ENCODE assay signal across 15 cellular contexts in the genomic region with DNA sequence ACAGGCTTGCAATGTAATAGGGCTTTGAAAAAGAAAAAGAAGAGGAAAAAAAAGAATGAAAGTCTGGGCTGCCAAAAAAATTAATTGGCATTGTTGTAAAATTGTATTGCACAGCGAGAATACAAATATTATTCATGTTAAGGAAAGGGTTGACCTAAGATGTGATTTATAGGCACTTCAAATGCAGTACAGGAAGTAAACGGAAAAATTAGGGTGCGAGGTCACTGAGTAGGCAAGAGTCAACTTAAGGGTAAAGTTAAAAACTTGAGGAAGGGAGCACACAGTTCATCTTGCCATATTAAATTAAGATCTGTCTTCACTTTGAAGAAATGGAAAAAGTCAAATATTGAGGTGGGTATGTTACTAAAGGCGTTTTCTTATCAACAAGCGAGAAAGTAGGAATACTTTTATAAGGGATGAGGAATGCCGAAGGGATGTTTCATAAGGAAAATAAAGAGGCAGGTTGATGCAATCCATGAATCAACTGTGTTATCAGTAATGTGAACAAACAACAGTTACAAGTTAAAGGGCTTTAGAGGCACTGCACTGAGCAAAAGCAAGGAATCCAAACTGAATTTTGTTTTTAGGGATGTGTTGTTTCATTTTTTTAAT.
DNase-seq lines count a peak whose midpoint lies in the region; ATAC-seq and TF ChIP-seq lines count a peak whose summit lies in the region.
"Had no signal": no experiment of that assay in that cellular context is flagged by ENCODE, and none has a peak within 500 bp of the region (broad histone marks: within the 10 kb centered on the region; RNA-seq: fewer than 3 reads in every experiment).

No MANE protein-coding gene starts in this region.

- H3K9ac ChIP-seq in PC-3 (ENCODE audit: low read length) = 0 out of 2 replicates have a peak overlapping the region, but pooled peaks have one; percentile 27
- no peak overlapping the region for H3K9ac ChIP-seq in fibroblast of lung (ENCODE audit: insufficient read depth, low read length)

- H3F3A ChIP-seq in PC-3 (ENCODE audit: low read length, unreplicated experiment) = peaks cover 3% of the 10 kb centered on the region

- intact Hi-C loops in PC-3 (cut with micrococcal nuclease) = no loop called here

- BruUV-seq in PC-3 (replicated peaks; lab: Mats Ljungman, UMichigan) = no TSS peak

- H3K36me3 ChIP-seq in PC-3 (ENCODE audit: low read depth, low read length) (no peaks in the 10 kb centered on the region), fibroblast of lung (ENCODE audit: control insufficient read depth, insufficient read depth, low read length) (no peaks in the 10 kb centered on the region), osteoblast (ENCODE audit: insufficient read depth, low read length) (no peaks in the 10 kb centered on the region)
- H3K36me3 ChIP-seq: ascending aorta, vagina had no signal

- H3K4me2 ChIP-seq in PC-3 (ENCODE audit: low read length) = peak overlapping the region; percentile 80
- peak overlapping the region; percentile 48 for H3K4me2 ChIP-seq in fibroblast of lung (ENCODE audit: extremely low read depth, insufficient read depth, low read length)
- H3K4me2 ChIP-seq in osteoblast (ENCODE audit: insufficient read depth, low read length) = peak overlapping the region; percentile 24

- ATAC-seq in PC-3 = peak; percentile 72
- no peak for ATAC-seq in GM21737 (IDR thresholded peaks at IDR 0.05; ENCODE audit: unreplicated experiment)

- H3K79me2 ChIP-seq in PC-3 (ENCODE audit: low read length) = no peaks in the 10 kb centered on the region
- H3K79me2 ChIP-seq in fibroblast of lung (ENCODE audit: control insufficient read depth, insufficient read depth, low read length) = no peaks in the 10 kb centered on the region
- H3K79me2 ChIP-seq in osteoblast (ENCODE audit: insufficient read depth, low read length) = no peaks in the 10 kb centered on the region

- H3K4me1 ChIP-seq in PC-3 (ENCODE audit: insufficient read depth, low read length) (peaks cover 34% of the 10 kb centered on the region), fibroblast of lung (ENCODE audit: control insufficient read depth, extremely low read depth, insufficient read depth, low read length) (no peaks in the 10 kb centered on the region), osteoblast (ENCODE audit: insufficient read depth, low read length) (peaks cover 17% of the 10 kb centered on the region)
- H3K4me1 ChIP-seq: ascending aorta, vagina had no signal

- peak overlapping the region; percentile 75 for H3K27ac ChIP-seq in PC-3 (ENCODE audit: low read length)
- H3K27ac ChIP-seq in fibroblast of lung (ENCODE audit: insufficient read depth, low read length) = no peak overlapping the region
- peak overlapping the region; percentile 36 for H3K27ac ChIP-seq in osteoblast (ENCODE audit: low read depth, low read length)
- H3K27ac ChIP-seq: ascending aorta, vagina had no signal

- no peak for TF ChIP-seq CTCF in PC-3 (conservative IDR thresholded peaks at IDR 0.05; ENCODE audit: low read depth, low read length)
- no peak for TF ChIP-seq CTCF in fibroblast of lung (conservative IDR thresholded peaks at IDR 0.05 in 1 of 2, IDR thresholded peaks at IDR 0.05 in 1 of 2; ENCODE audit: low read depth in 1 of 2, low read length in 2 of 2)
- no peak for TF ChIP-seq CTCF in osteoblast (IDR thresholded peaks at IDR 0.05; ENCODE audit: extremely low read depth, low read depth, low read length)

- POLR2A ChIA-PET in PC-3 (lab: Charles Lee; ENCODE audit: unreplicated experiment) = interaction anchor here (0.5 to 0.6 kb wide), 2 partner anchors 410 to 444 kb away, joined by 3 to 11 read pairs; no protein-coding TSS in a partner anchor

- peak; percentile 33 for DNase-seq in ELR (ENCODE audit: low read depth)
- peak; percentile 77 for DNase-seq in PC-3
- peak; percentile 53 to 57 for DNase-seq in fibroblast of lung (ENCODE audit: low read depth in 2 of 2)
- no peak for DNase-seq in osteoblast (ENCODE audit: insufficient read length, low spot score, missing footprints)
- no peak for DNase-seq in D341Med (ENCODE audit: low spot score)
- no peak for DNase-seq in T-helper 2 cell
- DNase-seq in NCI-H526 treated with DMSO at 0.1 percent for 48 hours (lab: John Stamatoyannopoulos, UW) = no peak
- DNase-seq: activated naive CD4-positive, alpha-beta T cell; immature natural killer cell; NCI-H1092 treated with DMSO at 0.1 percent for 48 hours; NCI-H2107; NCI-H748 treated with DMSO at 0.1 percent for 48 hours had no signal

- H4K20me1 ChIP-seq in PC-3 (ENCODE audit: low read length) = no peaks in the 10 kb centered on the region
- H4K20me1 ChIP-seq in fibroblast of lung (ENCODE audit: control insufficient read depth, extremely low read depth, insufficient read depth, low read length) = no peaks in the 10 kb centered on the region
- H4K20me1 ChIP-seq in osteoblast (ENCODE audit: insufficient read depth, low read length) = no peaks in the 10 kb centered on the region

- CTCF ChIA-PET in PC-3 (lab: Charles Lee) = interaction anchor here (0.6 to 1.0 kb wide), 2 partner anchors 12 to 539 kb away, joined by 5 to 7 read pairs; no protein-coding TSS in a partner anchor

- H2AFZ ChIP-seq in PC-3 (ENCODE audit: low read length) = peak overlapping the region; percentile 65
- no peak overlapping the region for H2AFZ ChIP-seq in fibroblast of lung (ENCODE audit: low read length)
- H2AFZ ChIP-seq in osteoblast (ENCODE audit: low read length) = no peak overlapping the region

- H3K9me2 ChIP-seq in PC-3 (replicated peaks; ENCODE audit: low read length) = no peaks in the 10 kb centered on the region

- H3K27me3 ChIP-seq in PC-3 (ENCODE audit: low read length) (no peaks in the 10 kb centered on the region), fibroblast of lung (ENCODE audit: control insufficient read depth, insufficient read depth, low read length) (no peaks in the 10 kb centered on the region), osteoblast (ENCODE audit: insufficient read depth, low read length) (no peaks in the 10 kb centered on the region)
- H3K27me3 ChIP-seq: ascending aorta, vagina had no signal

- H3K9me3 ChIP-seq in PC-3 (ENCODE audit: low read length) (no peaks in the 10 kb centered on the region), fibroblast of lung (ENCODE audit: control insufficient read depth, insufficient read depth, low read depth, low read length) (no peaks in the 10 kb centered on the region), osteoblast (ENCODE audit: low read depth, low read length) (no peaks in the 10 kb centered on the region)
- H3K9me3 ChIP-seq: ascending aorta, vagina had no signal

- H3K4me3 ChIP-seq in PC-3 (ENCODE audit: low read length) (peak overlapping the region; percentile 57), fibroblast of lung (replicated peaks in 1 of 4; ENCODE audit: control extremely low read depth in 1 of 4, insufficient read depth in 1 of 4, low read depth in 3 of 4, low read length in 4 of 4) (peak overlapping the region in 1 of 4 experiments; percentile 25), osteoblast (ENCODE audit: insufficient read depth, low read length) (no peak overlapping the region)
- H3K4me3 ChIP-seq: ascending aorta, vagina had no signal

Comparison
In these comparisons a context has a peak if more than half of its experiments do, and no peak if none do; other contexts are left out.
1. DNase-seq: peak in ELR (single experiment), PC-3 (single experiment) and fibroblast of lung (2 of 2); none in osteoblast (single experiment), D341Med (single experiment), T-helper 2 cell (0 of 5) and NCI-H526 treated with DMSO at 0.1 percent for 48 hours (single experiment).
2. H3K4me2 ChIP-seq: peak in every context shown above with its lines; median percentile 80 in PC-3; 48 in fibroblast of lung; 24 in osteoblast.